Comparison of ENCODE assay signal across 21 cellular contexts in the genomic region with DNA sequence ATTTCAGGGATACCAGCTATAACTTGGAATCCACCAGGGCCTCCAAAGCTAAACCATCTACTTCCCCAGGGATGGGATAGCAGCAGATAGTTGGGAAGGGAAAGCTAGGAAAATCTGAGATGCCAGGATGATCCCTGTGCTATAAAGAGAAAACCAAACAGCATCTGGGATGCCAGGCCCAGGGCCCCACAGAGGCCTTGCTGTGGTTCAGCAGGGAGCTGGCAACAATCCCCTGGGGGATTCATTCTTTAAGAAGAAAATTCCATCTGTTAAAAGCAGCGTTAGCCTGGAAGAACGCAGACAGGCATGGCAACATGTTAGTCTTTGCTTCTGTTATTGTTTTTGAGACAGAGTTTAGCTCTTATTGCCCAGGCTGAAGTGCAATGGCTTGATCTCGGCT. TPM values are rescaled to one million over a fixed set of nuclear protein-coding genes. Genes with fewer than 3 reads are reported as not detected.
DNase-seq lines count a peak whose midpoint lies in the region; ATAC-seq and TF ChIP-seq lines count a peak whose summit lies in the region.
"Had no signal": no experiment of that assay in that cellular context is flagged by ENCODE, and none has a peak within 500 bp of the region (broad histone marks: within the 10 kb centered on the region; RNA-seq: fewer than 3 reads in every experiment).

No MANE protein-coding gene starts in this region.

- H3K36me3 ChIP-seq in suprapubic skin = peaks cover 22% of the 10 kb centered on the region

- H3K4me3 ChIP-seq in cardiac fibroblast (replicated peaks in 1 of 2; ENCODE audit: low read depth in 2 of 2, low read length in 2 of 2) (no peak overlapping the region), suprapubic skin (no peak overlapping the region)
- H3K4me3 ChIP-seq: gastrocnemius medialis, testis had no signal

- no peaks in the 10 kb centered on the region for H3K27me3 ChIP-seq in suprapubic skin
- H3K27me3 ChIP-seq: gastrocnemius medialis, testis had no signal

- H3K9me3 Mint-ChIP-seq in mesothelial cell of epicardium = no peaks in the 10 kb centered on the region
- H3K9me3 Mint-ChIP-seq: activated naive CD8-positive, alpha-beta T cell treated with anti-CD3 and anti-CD28 coated beads for 36 hours; CD8-positive, alpha-beta memory T cell had no signal

- no peak for TF ChIP-seq POLR2A in suprapubic skin (IDR thresholded peaks at IDR 0.05)

- no peaks in the 10 kb centered on the region for H3K27me3 Mint-ChIP-seq in mesothelial cell of epicardium (ENCODE audit: low read depth)
- H3K27me3 Mint-ChIP-seq: activated naive CD8-positive, alpha-beta T cell treated with anti-CD3 and anti-CD28 coated beads for 36 hours; CD8-positive, alpha-beta memory T cell had no signal

- H3K27ac Mint-ChIP-seq in mesothelial cell of epicardium = peak overlapping the region; percentile 39
- H3K27ac Mint-ChIP-seq: activated naive CD8-positive, alpha-beta T cell treated with anti-CD3 and anti-CD28 coated beads for 36 hours had no signal

- H3K36me3 Mint-ChIP-seq in mesothelial cell of epicardium = peaks cover 17% of the 10 kb centered on the region

- peaks cover 36% of the 10 kb centered on the region for H3K4me1 Mint-ChIP-seq in mesothelial cell of epicardium

- H3K27ac ChIP-seq in suprapubic skin = no peak overlapping the region
- H3K27ac ChIP-seq: testis had no signal

- TF ChIP-seq CTCF in cardiac fibroblast (IDR thresholded peaks at IDR 0.05; ENCODE audit: low read depth, low read length) (no peak), mesothelial cell of epicardium (IDR thresholded peaks at IDR 0.05; ENCODE audit: unreplicated experiment) (no peak), suprapubic skin (IDR thresholded peaks at IDR 0.05) (no peak)

- no peak for ATAC-seq in HG02642 (IDR thresholded peaks at IDR 0.05; ENCODE audit: poor library complexity, unreplicated experiment)
- ATAC-seq: gastrocnemius medialis, left colon had no signal

- H3K4me1 ChIP-seq in suprapubic skin = peaks cover 24% of the 10 kb centered on the region

- TF ChIP-seq EP300 in suprapubic skin (IDR thresholded peaks at IDR 0.05) = no peak

- DNase-seq in AG20443 (ENCODE audit: low spot score) (peak; percentile 3), NCI-H2171 treated with DMSO at 0.1 percent for 48 hours (lab: John Stamatoyannopoulos, UW) (peak; percentile 95), cardiac fibroblast (ENCODE audit: low read depth in 2 of 2) (peak; percentile 37 to 62), mesothelial cell of epicardium (ENCODE audit: low spot score in 2 of 2, unreplicated experiment in 2 of 2) (no peak), RKO (ENCODE audit: low spot score) (no peak), SIG-M5 treated with dmso at 0.1 percent for 504 hours (lab: John Stamatoyannopoulos, UW; ENCODE audit: unreplicated experiment) (no peak), suprapubic skin (ENCODE audit: low spot score in 2 of 2) (no peak)
- DNase-seq: ACHN; activated CD4-positive, CD25-positive, alpha-beta regulatory T cell; activated CD8-positive, alpha-beta memory T cell treated with anti-CD3 and anti-CD28 coated beads for 24 hours; activated naive CD8-positive, alpha-beta T cell treated with anti-CD3 and anti-CD28 coated beads for 36 hours; CD8-positive, alpha-beta memory T cell; DMS79 treated with DMSO at 0.1 percent for 48 hours; gastrocnemius medialis; KG1; left colon; MV-4-11; NCI-H2029; NCI-H748 treated with DMSO at 0.1 percent for 48 hours; testis had no signal

- H3K4me3 Mint-ChIP-seq in mesothelial cell of epicardium = no peak overlapping the region
- H3K4me3 Mint-ChIP-seq: activated naive CD8-positive, alpha-beta T cell treated with anti-CD3 and anti-CD28 coated beads for 36 hours had no signal

- WGBS in suprapubic skin = 67% methylated on average over 3 of the region's 3 CpGs

- H3K9me3 ChIP-seq in suprapubic skin = no peaks in the 10 kb centered on the region
- H3K9me3 ChIP-seq: gastrocnemius medialis, testis had no signal

RNA-seq across cellular contexts. Expression of gene MYO18A, which starts 16.6 kb away (rescaled TPM):
- total RNA-seq in mesothelial cell of epicardium (55.0 to 58.4 TPM (median 56.8 TPM) in 3 replicates), suprapubic skin (100 to 1,000 TPM in 2 of 4 donors, 10 to 100 TPM in 2; 87.6 to 253 (median 106) TPM)

Comparison
In these comparisons a context has a peak if more than half of its experiments do, and no peak if none do; other contexts are left out.
1. DNase-seq: peak in AG20443 (single experiment), NCI-H2171 treated with DMSO at 0.1 percent for 48 hours (single experiment) and cardiac fibroblast (2 of 2); none in mesothelial cell of epicardium (0 of 2), RKO (single experiment), SIG-M5 treated with dmso at 0.1 percent for 504 hours (single experiment) and suprapubic skin (0 of 2).